Comparison of ENCODE assay signal across 8 cellular contexts in genomic region chr7:151244156-151244870, GRCh38. TPM values are rescaled to one million over a fixed set of nuclear protein-coding genes. Genes with fewer than 3 reads are reported as not detected.
DNase-seq lines count a peak whose midpoint lies in the region; ATAC-seq lines count a peak whose summit lies in the region.

No MANE protein-coding gene starts in this region.

- H3K4me1 Mint-ChIP-seq in naive thymus-derived CD4-positive, alpha-beta T cell = peaks cover 26 to 53% (median 38%) of the 10 kb centered on the region in 7 donors

- peak overlapping the region; percentile 71 to 93 (median 78) for H3K4me3 Mint-ChIP-seq in naive thymus-derived CD4-positive, alpha-beta T cell

- no peak for ATAC-seq in Right ventricle myocardium inferior
- no peak for ATAC-seq in left cardiac atrium
- ATAC-seq in naive thymus-derived CD4-positive, alpha-beta T cell = peak; percentile 52
- no peak for ATAC-seq in GM21447 (IDR thresholded peaks at IDR 0.05; ENCODE audit: unreplicated experiment)

- intact Hi-C loops in Right ventricle myocardium inferior (cut with DNase I) (loop anchor here (5.0 kb wide), 1 partner anchor 57 kb away; the partner anchor contains the start of gene ASB10), left cardiac atrium (cut with DNase I) (no loop called here)
- intact Hi-C loops in naive thymus-derived CD4-positive, alpha-beta T cell (cut with micrococcal nuclease) = loop anchor here (1.0 to 2.0 kb wide), 9 partner anchors 12 to 120 kb away; partner anchors contain the start of genes ABCF2 (in 1 of the 2) and CHPF2 (in 1 of the 2)

- POLR2A ChIA-PET in naive thymus-derived CD4-positive, alpha-beta T cell (lab: Charles Lee) = interaction anchor here (0.7 to 2.5 kb wide), 4 partner anchors 12 to 310 kb away, joined by 4 to 10 read pairs (median 9); partner anchors contain the start of genes ABCF2 and CHPF2

- H3K4me1 ChIP-seq in endocrine pancreas (ENCODE audit: control insufficient read depth, insufficient read depth, low read length) = no peaks in the 10 kb centered on the region
- peaks cover 22 to 36% of the 10 kb centered on the region in 2 donors for H3K4me1 ChIP-seq in naive thymus-derived CD4-positive, alpha-beta T cell (ENCODE audit: control insufficient read depth in 2 of 2, insufficient read depth in 2 of 2, low read length in 2 of 2)

- H3K36me3 Mint-ChIP-seq in naive thymus-derived CD4-positive, alpha-beta T cell = peaks cover 0 to 4% (median 0%) of the 10 kb centered on the region in 5 donors

- peak; percentile 65 for DNase-seq in Right ventricle myocardium inferior (ENCODE audit: missing footprints)
- DNase-seq in left cardiac atrium = no peak
- DNase-seq in NCI-H1694 treated with DMSO at 0.1 percent for 48 hours (lab: John Stamatoyannopoulos, UW) = peak; percentile 90
- peak; percentile 67 to 77 for DNase-seq in activated CD4-positive, alpha-beta T cell treated with anti-CD3 and anti-CD28 coated beads, Interleukin-2, amount 50 U/mL, for 48 hours
- DNase-seq in naive thymus-derived CD4-positive, alpha-beta T cell = peak in 6 of 9 donors; percentile 44 to 63 (median 54)
- DNase-seq in occipital lobe (lab: John Stamatoyannopoulos, UW) = no peak

- no peaks in the 10 kb centered on the region for H3K36me3 ChIP-seq in endocrine pancreas (ENCODE audit: control insufficient read depth, insufficient read depth, low read length)
- H3K36me3 ChIP-seq in naive thymus-derived CD4-positive, alpha-beta T cell (ENCODE audit: control insufficient read depth in 2 of 3, insufficient read depth in 3 of 3, low read length in 3 of 3) = peaks cover 0 to 3% (median 0%) of the 10 kb centered on the region in 3 experiments

- no peak overlapping the region for H3K4me3 ChIP-seq in endocrine pancreas (ENCODE audit: control insufficient read depth, insufficient read depth, low read length)
- H3K4me3 ChIP-seq in naive thymus-derived CD4-positive, alpha-beta T cell (ENCODE audit: low read length) = peak overlapping the region; percentile 40

- H3K27me3 ChIP-seq in endocrine pancreas (ENCODE audit: control insufficient read depth, insufficient read depth, low read length) = no peaks in the 10 kb centered on the region
- peaks cover 0 to under 1% of the 10 kb centered on the region in 2 donors for H3K27me3 ChIP-seq in naive thymus-derived CD4-positive, alpha-beta T cell (ENCODE audit: control insufficient read depth in 2 of 2, insufficient read depth in 2 of 2, low read length in 2 of 2)

- H3K27ac Mint-ChIP-seq in naive thymus-derived CD4-positive, alpha-beta T cell = peak overlapping the region in 6 of 9 donors; percentile 9 to 90 (median 68)

- H3K9ac ChIP-seq in endocrine pancreas (ENCODE audit: control insufficient read depth, insufficient read depth, low read length) = peak overlapping the region; percentile 39

- H3K9me3 ChIP-seq in endocrine pancreas (ENCODE audit: control insufficient read depth, low read length) = no peaks in the 10 kb centered on the region
- H3K9me3 ChIP-seq in naive thymus-derived CD4-positive, alpha-beta T cell (ENCODE audit: control insufficient read depth in 2 of 3, low read length in 3 of 3) = no peaks in the 10 kb centered on the region

- H3K9me3 Mint-ChIP-seq in naive thymus-derived CD4-positive, alpha-beta T cell = no peaks in the 10 kb centered on the region

- peaks cover 3 to 37% (median 21%) of the 10 kb centered on the region in 5 donors for H3K27me3 Mint-ChIP-seq in naive thymus-derived CD4-positive, alpha-beta T cell

- CTCF ChIA-PET in naive thymus-derived CD4-positive, alpha-beta T cell (lab: Charles Lee) = interaction anchor here (0.6 to 1.6 kb wide), 9 partner anchors 10 to 1580 kb away, joined by 3 to 10 read pairs (median 3); no protein-coding TSS in a partner anchor

- no peak overlapping the region for H3K27ac ChIP-seq in naive thymus-derived CD4-positive, alpha-beta T cell (ENCODE audit: low read depth, low read length)

RNA-seq across cellular contexts. Expression of gene SMARCD3, which starts 4.2 kb away (rescaled TPM):
- 110 TPM for total RNA-seq in Right ventricle myocardium inferior
- 100 to 1,000 TPM in 1 of 2 donors, 10 to 100 TPM in 1; 95.5 to 107 TPM for total RNA-seq in left cardiac atrium
- 10 to 100 TPM in 2 of 5 experiments, 1 to 10 TPM in 3; 3.8 to 45.5 (median 5.1) TPM for total RNA-seq in naive thymus-derived CD4-positive, alpha-beta T cell
- polyA plus RNA-seq in naive thymus-derived CD4-positive, alpha-beta T cell = 1 to 10 TPM; 4.0 to 8.9 TPM
- total RNA-seq in occipital lobe = 147 TPM

RNA-seq across cellular contexts. Expression of gene CHPF2, which starts 12.0 kb away (rescaled TPM):
- total RNA-seq in Right ventricle myocardium inferior (11.6 TPM), left cardiac atrium (10 to 100 TPM; 15.0 to 34.5 TPM), occipital lobe (19.0 TPM)
- total RNA-seq in naive thymus-derived CD4-positive, alpha-beta T cell = 10 to 100 TPM; 32.3 to 45.8 (median 42.8) TPM
- 10 to 100 TPM; 17.4 to 27.3 TPM for polyA plus RNA-seq in naive thymus-derived CD4-positive, alpha-beta T cell

RNA-seq across cellular contexts. Expression of gene ABCF2, which starts 17.3 kb away (rescaled TPM):
- total RNA-seq in Right ventricle myocardium inferior = 24.5 TPM
- total RNA-seq in left cardiac atrium = 10 to 100 TPM; 21.4 to 33.6 TPM
- total RNA-seq in naive thymus-derived CD4-positive, alpha-beta T cell = 10 to 100 TPM; 17.2 to 37.8 (median 27.7) TPM
- polyA plus RNA-seq in naive thymus-derived CD4-positive, alpha-beta T cell = 10 to 100 TPM; 27.1 to 47.5 TPM
- 29.5 TPM for total RNA-seq in occipital lobe

RNA-seq across cellular contexts. Expression of gene H2BK1, which starts 34.0 kb away (rescaled TPM):
- not detected for total RNA-seq in Right ventricle myocardium inferior
- not detected for total RNA-seq in left cardiac atrium
- 1 to 10 TPM; 1.8 to 6.4 (median 1.9) TPM for total RNA-seq in naive thymus-derived CD4-positive, alpha-beta T cell
- polyA plus RNA-seq in naive thymus-derived CD4-positive, alpha-beta T cell = not detected
- not detected for total RNA-seq in occipital lobe

RNA-seq across cellular contexts. Expression of gene ASB10, which starts 57.3 kb away (rescaled TPM):
- total RNA-seq in Right ventricle myocardium inferior = 41.4 TPM
- total RNA-seq in left cardiac atrium = 10 to 100 TPM in 1 of 2 donors, 1 to 10 TPM in 1; 8.2 to 12.8 TPM
- total RNA-seq in naive thymus-derived CD4-positive, alpha-beta T cell = not detected
- not detected for polyA plus RNA-seq in naive thymus-derived CD4-positive, alpha-beta T cell
- not detected for total RNA-seq in occipital lobe

Comparison
In these comparisons a context has a peak if more than half of its experiments do, and no peak if none do; other contexts are left out.
1. DNase-seq: peak in Right ventricle myocardium inferior (single experiment), NCI-H1694 treated with DMSO at 0.1 percent for 48 hours (single experiment), activated CD4-positive, alpha-beta T cell treated with anti-CD3 and anti-CD28 coated beads, Interleukin-2, amount 50 U/mL, for 48 hours (2 of 2) and naive thymus-derived CD4-positive, alpha-beta T cell (6 of 9); none in left cardiac atrium (single experiment) and occipital lobe (single experiment).
2. intact Hi-C loops: an anchor here in Right ventricle myocardium inferior (5.0 kb wide) and naive thymus-derived CD4-positive, alpha-beta T cell (1.0 to 2.0 kb wide); none called in left cardiac atrium.